Comparison of ENCODE assay signal across 1 cellular context in the genomic region with DNA sequence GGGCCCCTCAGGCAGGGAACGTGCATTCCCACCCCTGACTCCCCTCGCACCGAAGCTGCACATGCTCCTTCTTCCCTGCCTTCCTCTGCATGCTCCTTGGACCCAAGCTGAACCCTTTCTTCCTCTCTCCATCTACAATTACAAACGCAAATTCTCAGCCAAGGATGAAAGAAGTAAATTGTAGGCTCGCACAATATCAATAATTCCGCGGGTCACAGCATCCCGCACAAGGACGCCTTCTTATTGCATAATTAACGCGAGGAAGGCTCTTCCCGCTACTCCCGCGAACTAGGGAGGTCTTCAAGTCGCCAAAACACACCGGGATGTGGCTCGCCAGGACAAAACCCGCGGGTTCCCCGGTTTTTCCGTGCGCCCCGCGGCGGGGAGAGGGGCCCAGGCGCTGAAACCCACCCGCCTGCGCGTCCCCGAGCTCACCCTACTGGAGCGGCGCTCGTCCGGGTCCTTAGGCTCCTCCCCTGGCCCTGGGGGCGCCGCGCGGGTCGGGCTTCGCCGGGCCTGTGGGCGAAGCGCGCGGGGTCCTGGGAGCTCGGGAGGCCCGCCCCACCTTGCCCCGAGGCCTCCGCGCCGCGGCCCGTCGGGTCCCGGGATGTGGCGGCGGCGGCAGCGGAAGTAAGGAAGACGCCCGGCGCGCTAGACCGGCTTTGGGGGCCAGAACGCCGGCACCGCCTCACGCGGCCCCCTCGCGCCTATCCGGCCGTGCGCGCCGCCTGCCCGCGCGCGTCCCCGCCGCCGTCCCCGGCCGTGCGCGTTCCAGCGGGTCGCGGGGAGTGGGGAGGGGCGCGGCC.
A peak's percentile ranks its signal among the peaks of the same experiment; 100 is the strongest.
TF ChIP-seq lines count a peak whose summit lies in the region.

A gene with protein sequence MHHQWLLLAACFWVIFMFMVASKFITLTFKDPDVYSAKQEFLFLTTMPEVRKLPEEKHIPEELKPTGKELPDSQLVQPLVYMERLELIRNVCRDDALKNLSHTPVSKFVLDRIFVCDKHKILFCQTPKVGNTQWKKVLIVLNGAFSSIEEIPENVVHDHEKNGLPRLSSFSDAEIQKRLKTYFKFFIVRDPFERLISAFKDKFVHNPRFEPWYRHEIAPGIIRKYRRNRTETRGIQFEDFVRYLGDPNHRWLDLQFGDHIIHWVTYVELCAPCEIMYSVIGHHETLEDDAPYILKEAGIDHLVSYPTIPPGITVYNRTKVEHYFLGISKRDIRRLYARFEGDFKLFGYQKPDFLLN (minus strand): TSS at position 730 of the 806 bp plus-strand sequence. CDS start 10,993 bp downstream, outside the sequence.

TF ChIP-seq in HepG2, 621 proteins besides CTCF, POLR2A, EP300 and RAD21 (continued from another document and continues in another):
- TF ChIP-seq ZNF407 (CRISPR knock-in tag; IDR thresholded peaks at IDR 0.05; ENCODE audit: not compliant biosample characterization) (no peak), ZNF296 (CRISPR knock-in tag; conservative IDR thresholded peaks at IDR 0.05) (no peak), SIN3B (IDR thresholded peaks at IDR 0.05; ENCODE audit: low read length) (no peak), HOXA5 (CRISPR knock-in tag; IDR thresholded peaks at IDR 0.05) (no peak), HNRNPLL (IDR thresholded peaks at IDR 0.05; ENCODE audit: low read depth, low read length, poor library complexity, severe bottlenecking) (peak; percentile 63), ZFX (CRISPR knock-in tag; IDR thresholded peaks at IDR 0.05; ENCODE audit: low read depth) (peak; percentile 89), IRF9 (CRISPR knock-in tag; IDR thresholded peaks at IDR 0.05; ENCODE audit: borderline replicate concordance) (peak; percentile 34; the same call in 1 of the 2 replicates), AGO1 (IDR thresholded peaks at IDR 0.05; ENCODE audit: low read depth, low read length, poor library complexity, severe bottlenecking) (no peak), ZNF605 (CRISPR knock-in tag; IDR thresholded peaks at IDR 0.05) (peak; percentile 81), ZNF549 (CRISPR knock-in tag; IDR thresholded peaks at IDR 0.05) (0 out of 2 replicates have a peak, but pooled peaks have one; percentile 19), ZSCAN29 (CRISPR knock-in tag; conservative IDR thresholded peaks at IDR 0.05) (no peak), HIVEP1 (CRISPR knock-in tag; IDR thresholded peaks at IDR 0.05) (peak; percentile 19; the same call in 1 of the 2 replicates), NFKB2 (CRISPR knock-in tag; IDR thresholded peaks at IDR 0.05; ENCODE audit: borderline replicate concordance) (peak; percentile 76), SETDB1 (CRISPR knock-in tag; IDR thresholded peaks at IDR 0.05; ENCODE audit: borderline replicate concordance) (no peak), ZNF772 (CRISPR knock-in tag; IDR thresholded peaks at IDR 0.05) (peak; percentile 87), ELF4 (CRISPR knock-in tag; IDR thresholded peaks at IDR 0.05; ENCODE audit: borderline replicate concordance) (0 out of 2 replicates have a peak, but pooled peaks have one; percentile 53), REXO4 (CRISPR knock-in tag; IDR thresholded peaks at IDR 0.05; ENCODE audit: borderline replicate concordance) (no peak), TEAD3 (CRISPR knock-in tag; optimal IDR thresholded peaks at IDR 0.05; ENCODE audit: borderline replicate concordance) (no peak), HES4 (CRISPR knock-in tag; IDR thresholded peaks at IDR 0.05; ENCODE audit: borderline replicate concordance) (peak; percentile 87; the same call in 1 of the 2 replicates), PHF8 (CRISPR knock-in tag; IDR thresholded peaks at IDR 0.05) (peak; percentile 72), ZNF687 (CRISPR knock-in tag; IDR thresholded peaks at IDR 0.05) (peak; percentile 85), ARHGAP35 (CRISPR knock-in tag; IDR thresholded peaks at IDR 0.05; ENCODE audit: borderline replicate concordance) (0 out of 2 replicates have a peak, but pooled peaks have one; percentile 67), TBX2 (CRISPR knock-in tag; IDR thresholded peaks at IDR 0.05; ENCODE audit: borderline replicate concordance) (peak; percentile 71; the same call in 1 of the 2 replicates), FOXC1 (CRISPR knock-in tag; IDR thresholded peaks at IDR 0.05; ENCODE audit: borderline replicate concordance) (peak; percentile 20; the same call in 1 of the 2 replicates), FOXK1 (CRISPR knock-in tag; IDR thresholded peaks at IDR 0.05; ENCODE audit: borderline replicate concordance, low read depth) (0 out of 2 replicates have a peak, but pooled peaks have one; percentile 21)
- TF ChIP-seq, protein P1, sequence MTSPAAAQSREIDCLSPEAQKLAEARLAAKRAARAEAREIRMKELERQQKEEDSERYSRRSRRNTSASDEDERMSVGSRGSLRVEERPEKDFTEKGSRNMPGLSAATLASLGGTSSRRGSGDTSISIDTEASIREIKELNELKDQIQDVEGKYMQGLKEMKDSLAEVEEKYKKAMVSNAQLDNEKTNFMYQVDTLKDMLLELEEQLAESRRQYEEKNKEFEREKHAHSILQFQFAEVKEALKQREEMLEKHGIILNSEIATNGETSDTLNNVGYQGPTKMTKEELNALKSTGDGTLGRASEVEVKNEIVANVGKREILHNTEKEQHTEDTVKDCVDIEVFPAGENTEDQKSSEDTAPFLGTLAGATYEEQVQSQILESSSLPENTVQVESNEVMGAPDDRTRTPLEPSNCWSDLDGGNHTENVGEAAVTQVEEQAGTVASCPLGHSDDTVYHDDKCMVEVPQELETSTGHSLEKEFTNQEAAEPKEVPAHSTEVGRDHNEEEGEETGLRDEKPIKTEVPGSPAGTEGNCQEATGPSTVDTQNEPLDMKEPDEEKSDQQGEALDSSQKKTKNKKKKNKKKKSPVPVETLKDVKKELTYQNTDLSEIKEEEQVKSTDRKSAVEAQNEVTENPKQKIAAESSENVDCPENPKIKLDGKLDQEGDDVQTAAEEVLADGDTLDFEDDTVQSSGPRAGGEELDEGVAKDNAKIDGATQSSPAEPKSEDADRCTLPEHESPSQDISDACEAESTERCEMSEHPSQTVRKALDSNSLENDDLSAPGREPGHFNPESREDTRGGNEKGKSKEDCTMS (CRISPR knock-in tag; conservative IDR thresholded peaks at IDR 0.05): no peak
- TF ChIP-seq, protein P2, sequence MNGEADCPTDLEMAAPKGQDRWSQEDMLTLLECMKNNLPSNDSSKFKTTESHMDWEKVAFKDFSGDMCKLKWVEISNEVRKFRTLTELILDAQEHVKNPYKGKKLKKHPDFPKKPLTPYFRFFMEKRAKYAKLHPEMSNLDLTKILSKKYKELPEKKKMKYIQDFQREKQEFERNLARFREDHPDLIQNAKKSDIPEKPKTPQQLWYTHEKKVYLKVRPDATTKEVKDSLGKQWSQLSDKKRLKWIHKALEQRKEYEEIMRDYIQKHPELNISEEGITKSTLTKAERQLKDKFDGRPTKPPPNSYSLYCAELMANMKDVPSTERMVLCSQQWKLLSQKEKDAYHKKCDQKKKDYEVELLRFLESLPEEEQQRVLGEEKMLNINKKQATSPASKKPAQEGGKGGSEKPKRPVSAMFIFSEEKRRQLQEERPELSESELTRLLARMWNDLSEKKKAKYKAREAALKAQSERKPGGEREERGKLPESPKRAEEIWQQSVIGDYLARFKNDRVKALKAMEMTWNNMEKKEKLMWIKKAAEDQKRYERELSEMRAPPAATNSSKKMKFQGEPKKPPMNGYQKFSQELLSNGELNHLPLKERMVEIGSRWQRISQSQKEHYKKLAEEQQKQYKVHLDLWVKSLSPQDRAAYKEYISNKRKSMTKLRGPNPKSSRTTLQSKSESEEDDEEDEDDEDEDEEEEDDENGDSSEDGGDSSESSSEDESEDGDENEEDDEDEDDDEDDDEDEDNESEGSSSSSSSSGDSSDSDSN (CRISPR knock-in tag; IDR thresholded peaks at IDR 0.05): peak; percentile 85
- TF ChIP-seq, protein P3, sequence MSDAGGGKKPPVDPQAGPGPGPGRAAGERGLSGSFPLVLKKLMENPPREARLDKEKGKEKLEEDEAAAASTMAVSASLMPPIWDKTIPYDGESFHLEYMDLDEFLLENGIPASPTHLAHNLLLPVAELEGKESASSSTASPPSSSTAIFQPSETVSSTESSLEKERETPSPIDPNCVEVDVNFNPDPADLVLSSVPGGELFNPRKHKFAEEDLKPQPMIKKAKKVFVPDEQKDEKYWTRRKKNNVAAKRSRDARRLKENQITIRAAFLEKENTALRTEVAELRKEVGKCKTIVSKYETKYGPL (CRISPR knock-in tag; IDR thresholded peaks at IDR 0.05): peak; percentile 40; the same call in 1 of the 2 replicates
- TF ChIP-seq, protein P4, sequence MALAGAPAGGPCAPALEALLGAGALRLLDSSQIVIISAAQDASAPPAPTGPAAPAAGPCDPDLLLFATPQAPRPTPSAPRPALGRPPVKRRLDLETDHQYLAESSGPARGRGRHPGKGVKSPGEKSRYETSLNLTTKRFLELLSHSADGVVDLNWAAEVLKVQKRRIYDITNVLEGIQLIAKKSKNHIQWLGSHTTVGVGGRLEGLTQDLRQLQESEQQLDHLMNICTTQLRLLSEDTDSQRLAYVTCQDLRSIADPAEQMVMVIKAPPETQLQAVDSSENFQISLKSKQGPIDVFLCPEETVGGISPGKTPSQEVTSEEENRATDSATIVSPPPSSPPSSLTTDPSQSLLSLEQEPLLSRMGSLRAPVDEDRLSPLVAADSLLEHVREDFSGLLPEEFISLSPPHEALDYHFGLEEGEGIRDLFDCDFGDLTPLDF (CRISPR knock-in tag; IDR thresholded peaks at IDR 0.05): no peak; the same call in 1 of the 2 replicates
